8 cellular contexts compared by ENCODE assay signal in genomic region chr2:219388845-219389156, GRCh38. TPM values are rescaled to one million over a fixed set of nuclear protein-coding genes. Genes with fewer than 3 reads are reported as not detected.
DNase-seq lines count a peak whose midpoint lies in the region; ATAC-seq and TF ChIP-seq lines count a peak whose summit lies in the region.

No MANE protein-coding gene starts in this region.

- H3K9ac ChIP-seq in OCI-LY1 (ENCODE audit: low read length) (peak overlapping the region; percentile 47), endocrine pancreas (ENCODE audit: control insufficient read depth, insufficient read depth, low read length) (peak overlapping the region; percentile 52)

- peak overlapping the region; percentile 40 for H3K27ac ChIP-seq in CD8-positive, alpha-beta T cell (ENCODE audit: low read depth, low read length)
- no peak overlapping the region for H3K27ac ChIP-seq in OCI-LY1 (ENCODE audit: low read depth, low read length, poor library complexity, severe bottlenecking)
- H3K27ac ChIP-seq in neutrophil: peak overlapping the region; percentile 88
- peak overlapping the region in 1 of 2 donors; percentile 7 for H3K27ac ChIP-seq in aorta (ENCODE audit: low read depth in 1 of 2, low read length in 2 of 2)

- H2AFZ ChIP-seq in OCI-LY1 (ENCODE audit: low read length): peak overlapping the region; percentile 15

- POLR2A ChIA-PET in CD8-positive, alpha-beta T cell (lab: Charles Lee): interaction anchor here (0.8 to 1.8 kb wide), 11 partner anchors 8 to 212 kb away, joined by 3 to 8 read pairs (median 3); partner anchors contain the start of genes ABCB6, CHPF, CNPPD1 and GMPPA

- H3F3A ChIP-seq in OCI-LY1 (ENCODE audit: insufficient read depth, low read length): no peaks in the 10 kb centered on the region

- no peaks in the 10 kb centered on the region for H3K9me2 ChIP-seq in OCI-LY1 (ENCODE audit: low read depth, low read length)

- peak overlapping the region; percentile 92 for H3K4me3 Mint-ChIP-seq in CD8-positive, alpha-beta T cell

- H3K36me3 Mint-ChIP-seq in CD8-positive, alpha-beta T cell: peaks cover 33% of the 10 kb centered on the region

- ATAC-seq in CD8-positive, alpha-beta T cell: no peak
- ATAC-seq in HG03354 (IDR thresholded peaks at IDR 0.05; ENCODE audit: poor library complexity, severe bottlenecking, unreplicated experiment) (no peak), aorta (ENCODE audit: low FRiP score) (no peak)

- TF ChIP-seq CTCF in CD8-positive, alpha-beta T cell (IDR thresholded peaks at IDR 0.05): no peak
- TF ChIP-seq CTCF in OCI-LY1 (IDR thresholded peaks at IDR 0.05; ENCODE audit: low read length) (no peak), neutrophil (IDR thresholded peaks at IDR 0.05) (no peak)

- H3K4me3 ChIP-seq in CD8-positive, alpha-beta T cell (ENCODE audit: low read depth, low read length): peak overlapping the region; percentile 42
- H3K4me3 ChIP-seq in OCI-LY1 (ENCODE audit: low read depth, low read length, poor library complexity, severe bottlenecking) (peak overlapping the region; percentile 52), endocrine pancreas (ENCODE audit: control insufficient read depth, insufficient read depth, low read length) (no peak overlapping the region), neutrophil (ENCODE audit: low read depth in 1 of 2, low read length in 1 of 2) (peak overlapping the region; percentile 69 to 74), aorta (ENCODE audit: low read length in 2 of 2) (no peak overlapping the region)

- no peaks in the 10 kb centered on the region for H3K27me3 ChIP-seq in CD8-positive, alpha-beta T cell (ENCODE audit: insufficient read depth, low read length)
- no peaks in the 10 kb centered on the region for H3K27me3 ChIP-seq in OCI-LY1 (ENCODE audit: insufficient read depth, low read length)
- H3K27me3 ChIP-seq in endocrine pancreas (ENCODE audit: control insufficient read depth, insufficient read depth, low read length): no peaks in the 10 kb centered on the region
- H3K27me3 ChIP-seq in neutrophil: peaks cover 22% of the 10 kb centered on the region
- H3K27me3 ChIP-seq in aorta (ENCODE audit: control insufficient read depth in 1 of 2, insufficient read depth in 2 of 2, low read length in 1 of 2): no peaks in the 10 kb centered on the region

- peaks cover 23% of the 10 kb centered on the region for H3K36me3 ChIP-seq in CD8-positive, alpha-beta T cell (ENCODE audit: insufficient read depth, low read length)
- H3K36me3 ChIP-seq in OCI-LY1 (ENCODE audit: insufficient read depth, low read length) (peaks cover 16% of the 10 kb centered on the region), endocrine pancreas (ENCODE audit: control insufficient read depth, insufficient read depth, low read length) (no peaks in the 10 kb centered on the region), neutrophil (no peaks in the 10 kb centered on the region), aorta (ENCODE audit: control insufficient read depth in 1 of 2, insufficient read depth in 2 of 2, low read length in 1 of 2) (no peaks in the 10 kb centered on the region)

- peaks cover 20% of the 10 kb centered on the region for H3K4me1 Mint-ChIP-seq in CD8-positive, alpha-beta T cell (ENCODE audit: low read depth)

- no peaks in the 10 kb centered on the region for H3K9me3 ChIP-seq in CD8-positive, alpha-beta T cell (ENCODE audit: low read length)
- H3K9me3 ChIP-seq in OCI-LY1 (ENCODE audit: low read length) (no peaks in the 10 kb centered on the region), endocrine pancreas (ENCODE audit: control insufficient read depth, low read length) (no peaks in the 10 kb centered on the region), neutrophil (no peaks in the 10 kb centered on the region), aorta (ENCODE audit: control insufficient read depth, low read length) (no peaks in the 10 kb centered on the region)

- no peak for DNase-seq in CD8-positive, alpha-beta T cell
- no peak for DNase-seq in mucosa of gallbladder (ENCODE audit: low spot score)
- DNase-seq in stimulated activated CD4-positive, alpha-beta T cell treated with anti-CD3 and anti-CD28 coated beads, Interleukin-4, amount 100 ng/mL, for 1 hour: no peak
- no peak for DNase-seq in aorta

- intact Hi-C loops in CD8-positive, alpha-beta T cell (cut with DNase I, micrococcal nuclease): loop anchor here (1.0 to 5.0 kb wide), 17 partner anchors 92 to 1172 kb away; partner anchors contain the start of genes BCS1L (in 2 of the 2), CHPF (in 2 of the 2), DNAJB2 (in 2 of the 2) and GMPPA (in 2 of the 2)
- intact Hi-C loops in aorta (cut with DNase I): loop anchor here (5.0 to 10.0 kb wide), 3 partner anchors 212 to 254 kb away; partner anchors contain the start of genes CNPPD1 (in 2 of the 2), RETREG2 (in 2 of the 2) and SLC23A3 (in 1 of the 2)

- no peaks in the 10 kb centered on the region for H3K27me3 Mint-ChIP-seq in CD8-positive, alpha-beta T cell (ENCODE audit: low read depth)

- WGBS in aorta, 2 donors: 53% methylated on average over 6 of the region's 6 CpGs

- H3K4me1 ChIP-seq in CD8-positive, alpha-beta T cell (ENCODE audit: insufficient read depth, low read length): peaks cover 22% of the 10 kb centered on the region
- H3K4me1 ChIP-seq in OCI-LY1 (ENCODE audit: insufficient read depth, low read length, severe bottlenecking) (peaks cover 14% of the 10 kb centered on the region), endocrine pancreas (ENCODE audit: control insufficient read depth, insufficient read depth, low read length) (no peaks in the 10 kb centered on the region), neutrophil (ENCODE audit: control insufficient read depth in 1 of 2, insufficient read depth in 1 of 2, low read depth in 1 of 2, low read length in 1 of 2) (peaks cover 14 to 18% of the 10 kb centered on the region in 2 experiments), aorta (ENCODE audit: control insufficient read depth in 1 of 2, insufficient read depth in 2 of 2, low read length in 2 of 2) (no peaks in the 10 kb centered on the region)

- H3K4me2 ChIP-seq in OCI-LY1 (ENCODE audit: low read length): peak overlapping the region; percentile 61

- no peaks in the 10 kb centered on the region for H3K9me3 Mint-ChIP-seq in CD8-positive, alpha-beta T cell

- peak overlapping the region; percentile 84 for H3K27ac Mint-ChIP-seq in CD8-positive, alpha-beta T cell

- CTCF ChIA-PET in CD8-positive, alpha-beta T cell (lab: Charles Lee): interaction anchor here (0.6 to 4.6 kb wide), 12 partner anchors 8 to 1878 kb away, joined by 3 to 40 read pairs (median 4); a partner anchor contains a TSS

- H3K79me2 ChIP-seq in OCI-LY1 (ENCODE audit: insufficient read depth, low read length): no peaks in the 10 kb centered on the region

- H4K20me1 ChIP-seq in OCI-LY1 (ENCODE audit: insufficient read depth, low read length): no peaks in the 10 kb centered on the region

RNA-seq across cellular contexts. Expression of gene DNPEP, which starts 1.1 kb away (rescaled TPM):
- 100 to 1,000 TPM; 101 to 108 TPM for total RNA-seq in CD8-positive, alpha-beta T cell
- 58.5 TPM for total RNA-seq in mucosa of gallbladder
- total RNA-seq in aorta: 10 to 100 TPM; 40.8 to 60.2 TPM
- 100 to 1,000 TPM in 1 of 2 donors, 10 to 100 TPM in 1; 64.7 to 127 TPM for polyA plus RNA-seq in aorta

RNA-seq across cellular contexts. Expression of gene DES, which starts 29.4 kb away (rescaled TPM):
- not detected for total RNA-seq in CD8-positive, alpha-beta T cell
- total RNA-seq in mucosa of gallbladder (3,602 TPM), aorta (100 to 1,000 TPM; 282 to 314 TPM)
- polyA plus RNA-seq in aorta: 100 to 1,000 TPM in 1 of 2 donors, 10 to 100 TPM in 1; 22.5 to 145 TPM

RNA-seq across cellular contexts. Expression of gene SPEG, which starts 45.8 kb away (rescaled TPM):
- 10 to 100 TPM; 18.1 to 21.8 TPM for total RNA-seq in CD8-positive, alpha-beta T cell
- 80.5 TPM for total RNA-seq in mucosa of gallbladder
- total RNA-seq in aorta: 100 to 1,000 TPM; 261 to 453 TPM
- 1,000 to 10,000 TPM in 1 of 2 donors, 10 to 100 TPM in 1; 81.6 to 1,108 TPM for polyA plus RNA-seq in aorta

RNA-seq across cellular contexts. Expression of gene RESP18, which starts 56.3 kb away (rescaled TPM):
- not detected for total RNA-seq in CD8-positive, alpha-beta T cell
- total RNA-seq in mucosa of gallbladder (not detected), aorta (not detected)
- polyA plus RNA-seq in aorta: not detected

Comparison
In these comparisons a context has a peak if more than half of its experiments do, and no peak if none do; other contexts are left out.
1. H3K4me3 ChIP-seq: peak in CD8-positive, alpha-beta T cell (single experiment), OCI-LY1 (single experiment) and neutrophil (2 of 2); none in endocrine pancreas (single experiment) and aorta (0 of 2).
2. RNA of gene DES, which starts 29.4 kb away (total RNA-seq): 3,602 TPM in mucosa of gallbladder (single experiment) and 282 to 314 TPM in aorta; not detected in CD8-positive, alpha-beta T cell; every median in the first group is over 100 times any median in the second.